In genomic region chr12:108744021-108744897, GRCh38 we compare ENCODE assay signal across 28 cellular contexts. TPM values are rescaled to one million over a fixed set of nuclear protein-coding genes. Genes with fewer than 3 reads are reported as not detected.
DNase-seq lines count a peak whose midpoint lies in the region; ATAC-seq and TF ChIP-seq lines count a peak whose summit lies in the region.
"Had no signal": no experiment of that assay in that cellular context is flagged by ENCODE, and none has a peak within 500 bp of the region (broad histone marks: within the 10 kb centered on the region; RNA-seq: fewer than 3 reads in every experiment).

No MANE protein-coding gene starts in this region.

- H3K4me3 ChIP-seq in right atrium auricular region, result no peak overlapping the region
- H3K4me3 ChIP-seq: dorsolateral prefrontal cortex, GM12878, GM23338, prostate gland, stomach, tibial artery had no signal

- DNase-seq in cardiac septum (ENCODE audit: low spot score) (peak; percentile 82), right atrium auricular region (ENCODE audit: low spot score) (no peak), NOMO-1 treated with dmso at 0.1 percent for 144 hours (lab: John Stamatoyannopoulos, UW; ENCODE audit: unreplicated experiment) (peak; percentile 66), NCI-H1105 treated with DMSO at 0.1 percent for 48 hours (lab: John Stamatoyannopoulos, UW) (no peak), hippocampal formation (lab: John Stamatoyannopoulos, UW) (no peak)
- DNase-seq in activated CD8-positive, alpha-beta memory T cell treated with anti-CD3 and anti-CD28 coated beads, Interleukin-2, amount 50 U/mL, for 4 hours, result no peak
- no peak for DNase-seq in activated T-cell treated with anti-CD3 and anti-CD28 coated beads, Interleukin-2, amount 50 U/mL, for 4 hours
- DNase-seq: activated CD4-positive, alpha-beta T cell treated with anti-CD3 and anti-CD28 coated beads, Interleukin-2, amount 50 U/mL, for 4 hours; activated naive CD8-positive, alpha-beta T cell treated with anti-CD3 and anti-CD28 coated beads, Interleukin-2, amount 10 ng/mL, durations not matched to agents 7 days and 5 days; BE2C; Caco-2; DND-41; KG1; NCI-H1092; NCI-H2029; NCI-H345; NCI-H82; stomach; tibial artery had no signal

- no peak for ATAC-seq in activated T-cell treated with anti-CD3 and anti-CD28 coated beads, Interleukin-2, amount 50 U/mL, for 4 hours
- ATAC-seq: GM12878, GM23338, Panc1, WTC11 had no signal

- no peaks in the 10 kb centered on the region for H3K27me3 ChIP-seq in right atrium auricular region
- H3K27me3 ChIP-seq: BE2C, dorsolateral prefrontal cortex, stomach, tibial artery had no signal

- no peaks in the 10 kb centered on the region for H3K9me3 ChIP-seq in right atrium auricular region
- H3K9me3 ChIP-seq: BE2C, Caco-2, prostate gland, stomach, tibial artery had no signal

- H3K36me3 Mint-ChIP-seq in dendritic cell treated with granulocyte-macrophage colony-stimulating factor and Interleukin-4, amounts not matched to agents 40 ng/mL and 50 ng/mL, for 4 days (ENCODE audit: low read depth), result no peaks in the 10 kb centered on the region
- H3K36me3 Mint-ChIP-seq in activated T-cell treated with anti-CD3 and anti-CD28 coated beads, Interleukin-2, amount 50 U/mL, for 4 hours (ENCODE audit: insufficient read depth), result no peaks in the 10 kb centered on the region
- H3K36me3 Mint-ChIP-seq: activated naive CD8-positive, alpha-beta T cell treated with anti-CD3 and anti-CD28 coated beads, Interleukin-2, amount 10 ng/mL, durations not matched to agents 7 days and 5 days had no signal

- no peak for TF ChIP-seq CTCF in right atrium auricular region (IDR thresholded peaks at IDR 0.05)

- peaks cover 34% of the 10 kb centered on the region for H3K4me1 Mint-ChIP-seq in dendritic cell treated with granulocyte-macrophage colony-stimulating factor and Interleukin-4, amounts not matched to agents 40 ng/mL and 50 ng/mL, for 4 days (ENCODE audit: low read depth)
- no peaks in the 10 kb centered on the region for H3K4me1 Mint-ChIP-seq in activated T-cell treated with anti-CD3 and anti-CD28 coated beads, Interleukin-2, amount 50 U/mL, for 4 hours (ENCODE audit: low read depth)
- H3K4me1 Mint-ChIP-seq: activated naive CD8-positive, alpha-beta T cell treated with anti-CD3 and anti-CD28 coated beads, Interleukin-2, amount 10 ng/mL, durations not matched to agents 7 days and 5 days; central memory CD8-positive, alpha-beta T cell; GM23338; WTC11 had no signal

- H3K4me1 ChIP-seq in right atrium auricular region, result no peaks in the 10 kb centered on the region
- H3K4me1 ChIP-seq: BE2C, prostate gland, tibial artery had no signal

- intact Hi-C loops in cardiac septum (cut with DNase I), result loop anchor here (10.0 kb wide), 1 partner anchor 201 kb away; no protein-coding TSS in a partner anchor
- intact Hi-C loops in dendritic cell treated with granulocyte-macrophage colony-stimulating factor and Interleukin-4, amounts not matched to agents 40 ng/mL and 50 ng/mL, for 4 days (cut with micrococcal nuclease), result no loop called here

- no peaks in the 10 kb centered on the region for H3K9me3 Mint-ChIP-seq in dendritic cell treated with granulocyte-macrophage colony-stimulating factor and Interleukin-4, amounts not matched to agents 40 ng/mL and 50 ng/mL, for 4 days
- no peaks in the 10 kb centered on the region for H3K9me3 Mint-ChIP-seq in activated T-cell treated with anti-CD3 and anti-CD28 coated beads, Interleukin-2, amount 50 U/mL, for 4 hours
- H3K9me3 Mint-ChIP-seq: central memory CD8-positive, alpha-beta T cell; GM23338; T-helper 2 cell treated with Interferon-gamma antibody and Interleukin-4, amounts not matched to agents 5 μg/mL and 100 μg/mL, for 36 hours had no signal

- no peaks in the 10 kb centered on the region for H3K36me3 ChIP-seq in right atrium auricular region
- H3K36me3 ChIP-seq: BE2C, prostate gland, stomach, tibial artery had no signal

- H3K27ac Mint-ChIP-seq in dendritic cell treated with granulocyte-macrophage colony-stimulating factor and Interleukin-4, amounts not matched to agents 40 ng/mL and 50 ng/mL, for 4 days, result peak overlapping the region; percentile 77
- H3K27ac Mint-ChIP-seq: activated naive CD8-positive, alpha-beta T cell treated with anti-CD3 and anti-CD28 coated beads, Interleukin-2, amount 10 ng/mL, durations not matched to agents 7 days and 5 days; GM23338; T-helper 2 cell treated with Interferon-gamma antibody and Interleukin-4, amounts not matched to agents 5 μg/mL and 100 μg/mL, for 36 hours; WTC11 had no signal

- no peaks in the 10 kb centered on the region for H3K27me3 Mint-ChIP-seq in dendritic cell treated with granulocyte-macrophage colony-stimulating factor and Interleukin-4, amounts not matched to agents 40 ng/mL and 50 ng/mL, for 4 days
- H3K27me3 Mint-ChIP-seq in activated T-cell treated with anti-CD3 and anti-CD28 coated beads, Interleukin-2, amount 50 U/mL, for 4 hours (ENCODE audit: low read depth), result peaks cover 3% of the 10 kb centered on the region

- no peak overlapping the region for H3K27ac ChIP-seq in right atrium auricular region
- H3K27ac ChIP-seq: dorsolateral prefrontal cortex, prostate gland, tibial artery had no signal

- H3K4me3 Mint-ChIP-seq in dendritic cell treated with granulocyte-macrophage colony-stimulating factor and Interleukin-4, amounts not matched to agents 40 ng/mL and 50 ng/mL, for 4 days, result no peak overlapping the region
- H3K4me3 Mint-ChIP-seq in activated T-cell treated with anti-CD3 and anti-CD28 coated beads, Interleukin-2, amount 50 U/mL, for 4 hours, result no peak overlapping the region
- H3K4me3 Mint-ChIP-seq: activated naive CD8-positive, alpha-beta T cell treated with anti-CD3 and anti-CD28 coated beads, Interleukin-2, amount 10 ng/mL, durations not matched to agents 7 days and 5 days; central memory CD8-positive, alpha-beta T cell; GM23338; T-helper 2 cell treated with Interferon-gamma antibody and Interleukin-4, amounts not matched to agents 5 μg/mL and 100 μg/mL, for 36 hours; WTC11 had no signal

RNA-seq across cellular contexts. Expression of gene CORO1C, which starts 12.9 kb away (rescaled TPM):
- total RNA-seq in cardiac septum (74.7 TPM), right atrium auricular region (10 to 100 TPM; 59.6 to 70.7 TPM)
- total RNA-seq in activated T-cell treated with anti-CD3 and anti-CD28 coated beads, Interleukin-2, amount 50 U/mL, for 4 hours, result 10 to 100 TPM; 41.3 to 59.7 (median 47.7) TPM

Comparison
In these comparisons a context has a peak if more than half of its experiments do, and no peak if none do; other contexts are left out.
1. DNase-seq: peak in cardiac septum (single experiment) and NOMO-1 treated with dmso at 0.1 percent for 144 hours (single experiment); none in right atrium auricular region (single experiment), activated CD8-positive, alpha-beta memory T cell treated with anti-CD3 and anti-CD28 coated beads, Interleukin-2, amount 50 U/mL, for 4 hours (single experiment), NCI-H1105 treated with DMSO at 0.1 percent for 48 hours (single experiment), activated T-cell treated with anti-CD3 and anti-CD28 coated beads, Interleukin-2, amount 50 U/mL, for 4 hours (single experiment) and hippocampal formation (0 of 2).